In genomic region chr7:100345288-100345672, GRCh38 we compare ENCODE assay signal across 9 cellular contexts. TPM values are rescaled to one million over a fixed set of nuclear protein-coding genes. Genes with fewer than 3 reads are reported as not detected.
DNase-seq lines count a peak whose midpoint lies in the region; ATAC-seq and TF ChIP-seq lines count a peak whose summit lies in the region.
"Not testable (repeated sequence)": the region's sequence is repeated elsewhere in the genome, so short reads cannot be mapped to it uniquely, and the experiment has no call there.
"Had no signal": no experiment of that assay in that cellular context is flagged by ENCODE, and none has a peak within 500 bp of the region (broad histone marks: within the 10 kb centered on the region; RNA-seq: fewer than 3 reads in every experiment).

No MANE protein-coding gene starts in this region.

- not testable (repeated sequence) for H3K27ac ChIP-seq in HEK293 (ENCODE audit: extremely low read depth, low read depth, low read length); thoracic aorta
- H3K27ac ChIP-seq in MM.1S (ENCODE audit: low read length) (peak overlapping the region; percentile 37; the same call in 1 of the 2 replicates), neutrophil (peak overlapping the region; percentile 86)

- H3F3A ChIP-seq in MM.1S (ENCODE audit: insufficient read depth, low read length), result peaks cover 17% of the 10 kb centered on the region

- H3K27me3 ChIP-seq in MM.1S (replicated peaks; ENCODE audit: insufficient read depth, low read length); neutrophil; thoracic aorta (replicated peaks; ENCODE audit: insufficient read depth): not testable (repeated sequence)

- H3K4me2 ChIP-seq in MM.1S (ENCODE audit: low read depth, low read length), result not testable (repeated sequence)

- not testable (repeated sequence) for H3K4me1 ChIP-seq in HEK293 (ENCODE audit: control insufficient read depth, insufficient read depth, low read length); neutrophil (ENCODE audit: control insufficient read depth in 1 of 2, insufficient read depth in 1 of 2, low read depth in 1 of 2, low read length in 1 of 2); thoracic aorta (ENCODE audit: control insufficient read depth in 1 of 2, low read depth in 2 of 2)
- peaks cover 23% of the 10 kb centered on the region for H3K4me1 ChIP-seq in MM.1S (ENCODE audit: low read length)

- H3K4me1 Mint-ChIP-seq in activated T-helper 17 cell treated with anti-CD3 and anti-CD28 coated beads, Interleukin-2, amount 50 U/mL, for 72 hours, result peaks cover 18% of the 10 kb centered on the region

- not testable (repeated sequence) for DNase-seq in GM10248 (ENCODE audit: extremely low spot score); thoracic aorta (ENCODE audit: low spot score)
- peak; percentile 42 for DNase-seq in MM.1S
- peak; percentile 81 for DNase-seq in SK-MEL-5 (ENCODE audit: low read depth, low spot score)
- peak; percentile 67 for DNase-seq in fibroblast of pulmonary artery (ENCODE audit: low read depth)

- H3K36me3 Mint-ChIP-seq in activated T-helper 17 cell treated with anti-CD3 and anti-CD28 coated beads, Interleukin-2, amount 50 U/mL, for 72 hours (ENCODE audit: low read depth), result peaks cover 92% of the 10 kb centered on the region

- peaks cover 14% of the 10 kb centered on the region; the same call in 1 of the 2 replicates for H4K20me1 ChIP-seq in MM.1S (ENCODE audit: insufficient read depth, low read length)

- not testable (repeated sequence) for H3K9me3 ChIP-seq in HEK293 (ENCODE audit: control insufficient read depth, insufficient read depth, low read depth, low read length); MM.1S (replicated peaks; ENCODE audit: insufficient read depth, low read length); neutrophil; thoracic aorta

- not testable (repeated sequence) for H3K4me3 ChIP-seq in HEK293 (ENCODE audit: low read depth, low read length); MM.1S (ENCODE audit: low read length); fibroblast of pulmonary artery (replicated peaks; ENCODE audit: low read depth, low read length); neutrophil (ENCODE audit: low read depth in 1 of 2, low read length in 1 of 2); thoracic aorta

- peaks cover 28 to 62% of the 10 kb centered on the region in 2 experiments for H3K36me3 ChIP-seq in HEK293 (ENCODE audit: control insufficient read depth in 2 of 2, insufficient read depth in 1 of 2, low read length in 2 of 2)
- not testable (repeated sequence) for H3K36me3 ChIP-seq in MM.1S (replicated peaks; ENCODE audit: insufficient read depth, low read length)
- peaks cover 33% of the 10 kb centered on the region for H3K36me3 ChIP-seq in neutrophil
- H3K36me3 ChIP-seq in thoracic aorta, result peaks cover 46% of the 10 kb centered on the region

- in situ Hi-C loops in SK-MEL-5 (cut with HindIII; ENCODE audit: low pct_unique_long_range_greater_than_20kb, low sequenced_read_pairs), result not testable (repeated sequence)

- H3K79me2 ChIP-seq in MM.1S (ENCODE audit: low read length), result peaks cover 46% of the 10 kb centered on the region

- H3K9me3 Mint-ChIP-seq in activated T-helper 17 cell treated with anti-CD3 and anti-CD28 coated beads, Interleukin-2, amount 50 U/mL, for 72 hours, result not testable (repeated sequence)

- H3K27ac Mint-ChIP-seq in activated T-helper 17 cell treated with anti-CD3 and anti-CD28 coated beads, Interleukin-2, amount 50 U/mL, for 72 hours, result peak overlapping the region; percentile 83

- not testable (repeated sequence) for H3K9ac ChIP-seq in MM.1S (ENCODE audit: low read length)

- POLR2A ChIA-PET in GM10248 (lab: Yijun Ruan, JAX), result interaction anchor here (0.6 to 1.4 kb wide), 5 partner anchors 9 to 123 kb away, joined by 3 to 6 read pairs (median 4); partner anchors contain the start of gene ZCWPW1
- POLR2A ChIA-PET in HEK293 (lab: Yijun Ruan, JAX), result interaction anchor here (1.0 kb wide), 1 partner anchor 83 kb away, joined by 5 read pairs; the partner anchor contains the start of gene ZCWPW1

- H3K9me2 ChIP-seq in MM.1S (replicated peaks; ENCODE audit: insufficient read depth, low read length), result not testable (repeated sequence)

- H3K4me3 Mint-ChIP-seq in activated T-helper 17 cell treated with anti-CD3 and anti-CD28 coated beads, Interleukin-2, amount 50 U/mL, for 72 hours, result peak overlapping the region; percentile 64

- TF ChIP-seq CTCF in GM10248 (IDR thresholded peaks at IDR 0.05; ENCODE audit: control extremely low read depth, extremely low read depth, low read depth, missing control alignments) (peak; percentile 54), MM.1S (IDR thresholded peaks at IDR 0.05; ENCODE audit: low read length) (peak; percentile 13; the same call in 1 of the 2 replicates), fibroblast of pulmonary artery (IDR thresholded peaks at IDR 0.05; ENCODE audit: low read length, missing control alignments) (peak; percentile 37), neutrophil (IDR thresholded peaks at IDR 0.05) (peak; percentile 79), thoracic aorta (IDR thresholded peaks at IDR 0.05) (peak; percentile 44)
- not testable (repeated sequence) for TF ChIP-seq CTCF in HEK293 (tag by site-specific recombination; IDR thresholded peaks at IDR 0.05)

- ATAC-seq in activated T-helper 17 cell treated with anti-CD3 and anti-CD28 coated beads, Interleukin-2, amount 50 U/mL, for 72 hours (replicated peaks), result peak; percentile 73
- ATAC-seq in thoracic aorta (ENCODE audit: insufficient number of reproducible peaks, low FRiP score, low read depth), result not testable (repeated sequence)

- not testable (repeated sequence) for H3K27me3 Mint-ChIP-seq in activated T-helper 17 cell treated with anti-CD3 and anti-CD28 coated beads, Interleukin-2, amount 50 U/mL, for 72 hours

- not testable (repeated sequence) for H2AFZ ChIP-seq in MM.1S (ENCODE audit: low read length)

- CTCF ChIA-PET in GM10248 (lab: Yijun Ruan, JAX) (interaction anchor here (0.7 to 3.8 kb wide), 16 partner anchors 9 to 232 kb away, joined by 3 to 22 read pairs (median 4); no protein-coding TSS in a partner anchor), HEK293 (lab: Yijun Ruan, JAX) (interaction anchor here (0.7 to 4.4 kb wide), 14 partner anchors 11 to 821 kb away, joined by 3 to 26 read pairs (median 3); no protein-coding TSS in a partner anchor)

TF ChIP-seq in HEK293, 187 proteins besides CTCF, POLR2A, EP300 and RAD21:
- peak; percentile 83 for TF ChIP-seq ZNF18 (tag by site-specific recombination; IDR thresholded peaks at IDR 0.05)
- TF ChIP-seq ZNF654 (tag by site-specific recombination; IDR thresholded peaks at IDR 0.05; ENCODE audit: low read depth), result peak; percentile 46
TF ChIP-seq in HEK293: peak in this region for 2; not testable (repeated sequence) for 185.

RNA-seq across cellular contexts. Expression of gene PILRB, which starts 12.6 kb away (rescaled TPM):
- total RNA-seq in SK-MEL-5 (2014; rRNA removed; shearing (Covaris generic)), result 41.6 and 42.5 TPM in 2 replicates
- polyA plus RNA-seq in SK-MEL-5 (2015; cell fraction: cytosol; rRNA removed), result 60.6 and 66.7 TPM in 2 replicates
- polyA plus RNA-seq in SK-MEL-5 (2015; cell fraction: nucleus; rRNA removed), result 2,965 and 3,231 TPM in 2 replicates
- 10 to 100 TPM; 36.5 to 63.4 TPM for total RNA-seq in activated T-helper 17 cell treated with anti-CD3 and anti-CD28 coated beads, Interleukin-2, amount 50 U/mL, for 72 hours
- 100 to 1,000 TPM in 1 of 2 donors, 10 to 100 TPM in 1; 88.4 to 100 TPM for total RNA-seq in thoracic aorta

RNA-seq across cellular contexts. Expression of gene PILRA, which starts 28.0 kb away (rescaled TPM):
- 0.48 TPM in 1 of 2 replicates, not detected in the other for total RNA-seq in SK-MEL-5 (2014; rRNA removed; shearing (Covaris generic))
- 0.73 TPM in 1 of 2 replicates, not detected in the other for polyA plus RNA-seq in SK-MEL-5 (2015; cell fraction: cytosol; rRNA removed)
- polyA plus RNA-seq in SK-MEL-5 (2015; cell fraction: nucleus; rRNA removed), result 5.1 and 7.6 TPM in 2 replicates
- 1 to 10 TPM; 2.7 to 7.0 TPM for total RNA-seq in activated T-helper 17 cell treated with anti-CD3 and anti-CD28 coated beads, Interleukin-2, amount 50 U/mL, for 72 hours
- 1 to 10 TPM; 5.0 to 8.5 TPM for total RNA-seq in thoracic aorta

RNA-seq across cellular contexts. Expression of gene SPDYE3, which starts 37.8 kb away (rescaled TPM):
- total RNA-seq in SK-MEL-5 (2014; rRNA removed; shearing (Covaris generic)), result 0.05 TPM in 1 of 2 replicates, not detected in the other
- polyA plus RNA-seq in SK-MEL-5 (2015; cell fraction: cytosol; rRNA removed), result not detected in 2 replicates
- polyA plus RNA-seq in SK-MEL-5 (2015; cell fraction: nucleus; rRNA removed), result not detected in 2 replicates
- not detected for total RNA-seq in activated T-helper 17 cell treated with anti-CD3 and anti-CD28 coated beads, Interleukin-2, amount 50 U/mL, for 72 hours
- total RNA-seq in thoracic aorta, result not detected
- total RNA-seq: suprapubic skin had no signal
